Comparison of ENCODE assay signal across 26 cellular contexts in the genomic region with DNA sequence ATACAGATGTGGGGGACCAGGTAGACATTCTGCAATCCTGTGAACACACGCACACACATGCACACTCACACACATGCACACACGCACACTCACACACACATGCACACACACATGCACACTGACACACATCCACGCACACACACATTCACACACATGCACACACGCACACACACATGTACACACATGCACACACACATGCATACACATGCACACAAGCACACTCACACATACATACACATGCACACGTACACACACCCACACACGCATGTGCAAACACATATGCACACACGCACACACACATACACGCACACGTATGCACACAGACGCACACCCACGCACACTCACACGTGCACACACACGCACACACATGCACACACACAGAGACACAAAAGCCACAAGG. TPM values are rescaled to one million over a fixed set of nuclear protein-coding genes. Genes with fewer than 3 reads are reported as not detected.
"Had no signal": no experiment of that assay in that cellular context is flagged by ENCODE, and none has a peak within 500 bp of the region (broad histone marks: within the 10 kb centered on the region; RNA-seq: fewer than 3 reads in every experiment).

No MANE protein-coding gene starts in this region.

- H3K4me3 ChIP-seq: SK-N-MC had no signal

- H3K9me3 Mint-ChIP-seq: activated B cell treated with CpG ODN at 0.5 μM for 24 hours; activated CD4-positive, alpha-beta T cell treated with anti-CD3 and anti-CD28 coated beads, Interleukin-2, amount 10 ng/mL, durations not matched to agents 24 days and 14 days; activated naive CD8-positive, alpha-beta T cell treated with anti-CD3 and anti-CD28 coated beads for 36 hours; activated T-cell treated with anti-CD3 and anti-CD28 coated beads, Interleukin-2, amount 50 U/mL, for 4 hours; T-cell had no signal

- FAIRE-seq: TTC549 had no signal

- ATAC-seq: activated CD8-positive, alpha-beta memory T cell treated with anti-CD3 and anti-CD28 coated beads, Interleukin-2, amount 10 ng/mL, durations not matched to agents 7 days and 5 days; activated T-cell treated with anti-CD3 and anti-CD28 coated beads, Interleukin-2, amount 50 U/mL, for 4 hours; Panc1; Right ventricle myocardium inferior; T-cell had no signal

- H3K27ac Mint-ChIP-seq: activated B cell treated with CpG ODN at 0.5 μM for 24 hours; activated CD4-positive, alpha-beta T cell treated with anti-CD3 and anti-CD28 coated beads, Interleukin-2, amount 10 ng/mL, durations not matched to agents 24 days and 14 days; activated CD8-positive, alpha-beta memory T cell treated with anti-CD3 and anti-CD28 coated beads, Interleukin-2, amount 10 ng/mL, durations not matched to agents 7 days and 5 days; activated naive CD8-positive, alpha-beta T cell treated with anti-CD3 and anti-CD28 coated beads for 36 hours had no signal

- H3K4me1 Mint-ChIP-seq: activated CD4-positive, alpha-beta T cell treated with anti-CD3 and anti-CD28 coated beads, Interleukin-2, amount 10 ng/mL, durations not matched to agents 24 days and 14 days; activated CD8-positive, alpha-beta memory T cell treated with anti-CD3 and anti-CD28 coated beads, Interleukin-2, amount 10 ng/mL, durations not matched to agents 7 days and 5 days; activated naive CD8-positive, alpha-beta T cell treated with anti-CD3 and anti-CD28 coated beads for 36 hours had no signal

- H3K27me3 Mint-ChIP-seq: activated naive CD8-positive, alpha-beta T cell treated with anti-CD3 and anti-CD28 coated beads for 36 hours had no signal

- DNase-seq: activated B cell treated with CpG ODN at 0.5 μM for 24 hours; activated CD4-positive, alpha-beta T cell treated with anti-CD3 and anti-CD28 coated beads for 1 hour; activated CD4-positive, alpha-beta T cell treated with anti-CD3 and anti-CD28 coated beads, Interleukin-2, amount 10 ng/mL, durations not matched to agents 24 days and 14 days; activated CD4-positive, alpha-beta T cell treated with anti-CD3 and anti-CD28 coated beads, Interleukin-2, amount 50 U/mL, for 48 hours; activated CD8-positive, alpha-beta memory T cell treated with anti-CD3 and anti-CD28 coated beads, Interleukin-2, amount 10 ng/mL, durations not matched to agents 7 days and 5 days; activated effector memory CD4-positive, alpha-beta T cell treated with anti-CD3 and anti-CD28 coated beads, Interleukin-2, amount 50 U/mL, for 16 hours; activated naive CD4-positive, alpha-beta T cell treated with Interleukin-2 at 50 U/mL for 16 hours; activated naive CD8-positive, alpha-beta T cell treated with anti-CD3 and anti-CD28 coated beads for 36 hours; activated T-cell treated with anti-CD3 and anti-CD28 coated beads, Interleukin-2, amount 50 U/mL, for 4 hours; central memory CD4-positive, alpha-beta T cell; NCI-H1105 treated with DMSO at 0.1 percent for 48 hours; NCI-H1436 treated with DMSO at 0.1 percent for 48 hours; NCI-H187; NCI-H2081; NCI-H510A treated with DMSO at 0.1 percent for 48 hours; NCI-H69; NK-92 treated with Interleukin-12 subunit alpha and Interleukin-12 subunit beta, amount 100 ng/mL, for 24 hours; OCI-M1; RPMI8226; T-cell; T-helper 2 cell; T1000 had no signal

- H3K27ac ChIP-seq: SK-N-MC had no signal

- H3K36me3 Mint-ChIP-seq: activated CD8-positive, alpha-beta memory T cell treated with anti-CD3 and anti-CD28 coated beads, Interleukin-2, amount 10 ng/mL, durations not matched to agents 7 days and 5 days; activated naive CD8-positive, alpha-beta T cell treated with anti-CD3 and anti-CD28 coated beads for 36 hours; T-cell had no signal

- H3K4me3 Mint-ChIP-seq: activated B cell treated with CpG ODN at 0.5 μM for 24 hours; activated CD4-positive, alpha-beta T cell treated with anti-CD3 and anti-CD28 coated beads, Interleukin-2, amount 10 ng/mL, durations not matched to agents 24 days and 14 days; activated CD8-positive, alpha-beta memory T cell treated with anti-CD3 and anti-CD28 coated beads, Interleukin-2, amount 10 ng/mL, durations not matched to agents 7 days and 5 days; activated naive CD8-positive, alpha-beta T cell treated with anti-CD3 and anti-CD28 coated beads for 36 hours; activated T-cell treated with anti-CD3 and anti-CD28 coated beads, Interleukin-2, amount 50 U/mL, for 4 hours; T-cell had no signal

RNA-seq across cellular contexts. Expression of a gene that starts 14.3 kb away (rescaled TPM):
- total RNA-seq: activated B cell treated with CpG ODN at 0.5 μM for 24 hours; activated CD4-positive, alpha-beta T cell treated with anti-CD3 and anti-CD28 coated beads, Interleukin-2, amount 10 ng/mL, durations not matched to agents 24 days and 14 days; activated CD8-positive, alpha-beta memory T cell treated with anti-CD3 and anti-CD28 coated beads, Interleukin-2, amount 10 ng/mL, durations not matched to agents 7 days and 5 days; activated naive CD8-positive, alpha-beta T cell treated with anti-CD3 and anti-CD28 coated beads for 36 hours; activated T-cell treated with anti-CD3 and anti-CD28 coated beads, Interleukin-2, amount 50 U/mL, for 4 hours; Right ventricle myocardium inferior; T-cell had no signal
